In genomic region chr3:160140756-160141155, GRCh38 we compare ENCODE assay signal across 1 cellular context.
TF ChIP-seq lines count a peak whose summit lies in the region.

No MANE protein-coding gene starts in this region.

TF ChIP-seq in HEK293, 187 proteins besides CTCF, POLR2A, EP300 and RAD21 (continued from another document):
- no peak for TF ChIP-seq ZNF639 (tag by site-specific recombination; IDR thresholded peaks at IDR 0.05)
- peak; percentile 64 for TF ChIP-seq ZFHX2 (tag by site-specific recombination; conservative IDR thresholded peaks at IDR 0.05)
